In genomic region chr10:49253340-49253739, GRCh38 we compare ENCODE assay signal across 21 cellular contexts. TPM values are rescaled to one million over a fixed set of nuclear protein-coding genes. Genes with fewer than 3 reads are reported as not detected.
DNase-seq lines count a peak whose midpoint lies in the region; ATAC-seq, FAIRE-seq and TF ChIP-seq lines count a peak whose summit lies in the region.
"Had no signal": no experiment of that assay in that cellular context is flagged by ENCODE, and none has a peak within 500 bp of the region (broad histone marks: within the 10 kb centered on the region; RNA-seq: fewer than 3 reads in every experiment).

No MANE protein-coding gene starts in this region.

- intact Hi-C loops in activated CD8-positive, alpha-beta T cell treated with anti-CD3 and anti-CD28 coated beads for 36 hours (cut with micrococcal nuclease) = no loop called here
- intact Hi-C loops in natural killer cell (cut with micrococcal nuclease) = loop anchor here (5.0 kb wide), 1 partner anchor 71 kb away; no protein-coding TSS in a partner anchor

- peaks cover 3% of the 10 kb centered on the region for H3K9me3 Mint-ChIP-seq in activated CD8-positive, alpha-beta T cell treated with anti-CD3 and anti-CD28 coated beads for 36 hours
- no peaks in the 10 kb centered on the region for H3K9me3 Mint-ChIP-seq in natural killer cell
- H3K9me3 Mint-ChIP-seq: HFFc6 had no signal

- no peak for TF ChIP-seq CTCF in activated CD8-positive, alpha-beta T cell treated with anti-CD3 and anti-CD28 coated beads for 36 hours (IDR thresholded peaks at IDR 0.05)
- no peak for TF ChIP-seq CTCF in natural killer cell (IDR thresholded peaks at IDR 0.05)

- H3K27me3 Mint-ChIP-seq in activated CD8-positive, alpha-beta T cell treated with anti-CD3 and anti-CD28 coated beads for 36 hours = no peaks in the 10 kb centered on the region
- no peaks in the 10 kb centered on the region for H3K27me3 Mint-ChIP-seq in natural killer cell (ENCODE audit: low read depth in 2 of 2)

- H3K4me1 ChIP-seq in BLaER1 = peaks cover 47% of the 10 kb centered on the region
- H3K4me1 ChIP-seq: SJSA1 had no signal

- POLR2A ChIA-PET in activated CD8-positive, alpha-beta T cell treated with anti-CD3 and anti-CD28 coated beads for 36 hours (lab: Charles Lee) = no interaction called here

- no peaks in the 10 kb centered on the region for H3K36me3 Mint-ChIP-seq in activated CD8-positive, alpha-beta T cell treated with anti-CD3 and anti-CD28 coated beads for 36 hours (ENCODE audit: low read depth)
- H3K36me3 Mint-ChIP-seq in natural killer cell = no peaks in the 10 kb centered on the region
- H3K36me3 Mint-ChIP-seq: CD14-positive monocyte had no signal

- CTCF ChIA-PET in activated CD8-positive, alpha-beta T cell treated with anti-CD3 and anti-CD28 coated beads for 36 hours (lab: Charles Lee) = interaction anchor here (1.2 kb wide), 1 partner anchor 154 kb away, joined by 4 read pairs; no protein-coding TSS in a partner anchor

- ATAC-seq in activated CD8-positive, alpha-beta T cell treated with anti-CD3 and anti-CD28 coated beads for 36 hours = peak; percentile 37
- ATAC-seq in natural killer cell = peak; percentile 23 to 40 (median 30)
- ATAC-seq in GM18498 (IDR thresholded peaks at IDR 0.05; ENCODE audit: unreplicated experiment) = no peak

- H3K9ac ChIP-seq in BLaER1 = no peak overlapping the region

- H3K4me3 ChIP-seq in BLaER1 = no peak overlapping the region
- H3K4me3 ChIP-seq: SJSA1 had no signal

- no peak for DNase-seq in HTR-8/SVneo (ENCODE audit: insufficient read length, low spot score)
- no peak for DNase-seq in activated CD8-positive, alpha-beta T cell treated with anti-CD3 and anti-CD28 coated beads for 36 hours
- no peak for DNase-seq in natural killer cell
- DNase-seq in NCI-H146 (lab: John Stamatoyannopoulos, UW) = no peak
- DNase-seq in activated CD4-positive, alpha-beta T cell treated with anti-CD3 and anti-CD28 coated beads for 4 hours = no peak
- DNase-seq: EL, HFFc6, NCI-H1417 treated with DMSO at 0.1 percent for 48 hours, NCI-H2029, NCI-H2171 treated with DMSO at 0.1 percent for 48 hours, NCI-H774 had no signal

- no peaks in the 10 kb centered on the region for H3K4me1 Mint-ChIP-seq in activated CD8-positive, alpha-beta T cell treated with anti-CD3 and anti-CD28 coated beads for 36 hours (ENCODE audit: low read depth)
- peaks cover 3 to 9% of the 10 kb centered on the region in 2 donors for H3K4me1 Mint-ChIP-seq in natural killer cell

- peak overlapping the region; percentile 92 for H3K4me2 ChIP-seq in BLaER1

- H3K27ac Mint-ChIP-seq in activated CD8-positive, alpha-beta T cell treated with anti-CD3 and anti-CD28 coated beads for 36 hours = no peak overlapping the region
- H3K27ac Mint-ChIP-seq in natural killer cell = no peak overlapping the region
- H3K27ac Mint-ChIP-seq: HFFc6 had no signal

- H4K20me1 ChIP-seq in BLaER1 = no peaks in the 10 kb centered on the region

- no peaks in the 10 kb centered on the region for H3K36me3 ChIP-seq in BLaER1
- H3K36me3 ChIP-seq: SJSA1 had no signal

- FAIRE-seq in HTR-8/SVneo (lab: Jason Lieb, UNC) = peak; percentile 36
- FAIRE-seq: GM19239 had no signal

- H3K4me3 Mint-ChIP-seq in activated CD8-positive, alpha-beta T cell treated with anti-CD3 and anti-CD28 coated beads for 36 hours = no peak overlapping the region
- H3K4me3 Mint-ChIP-seq in natural killer cell = no peak overlapping the region
- H3K4me3 Mint-ChIP-seq: CD14-positive monocyte, HFFc6 had no signal

- H3K27me3 ChIP-seq in BLaER1 = no peaks in the 10 kb centered on the region
- H3K27me3 ChIP-seq: SJSA1 had no signal

- H3K27ac ChIP-seq in BLaER1 = peak overlapping the region; percentile 71; the same call in 1 of the 2 replicates
- H3K27ac ChIP-seq: RWPE1, SJSA1 had no signal

- no peaks in the 10 kb centered on the region for H3K9me3 ChIP-seq in BLaER1
- H3K9me3 ChIP-seq: SJSA1 had no signal

RNA-seq across cellular contexts. Expression of gene C10orf71, which starts 45.6 kb away (rescaled TPM):
- total RNA-seq in activated CD8-positive, alpha-beta T cell treated with anti-CD3 and anti-CD28 coated beads for 36 hours = not detected
- not detected for total RNA-seq in natural killer cell
- total RNA-seq: A673, H4, HFFc6, NCI-H460, PC-3, SJSA1 had no signal
